Comparison of ENCODE assay signal across 14 cellular contexts in genomic region chr11:92693146-92693545, GRCh38.
"Had no signal": no experiment of that assay in that cellular context is flagged by ENCODE, and none has a peak within 500 bp of the region (broad histone marks: within the 10 kb centered on the region; RNA-seq: fewer than 3 reads in every experiment).

No MANE protein-coding gene starts in this region.

- H3K36me3 ChIP-seq: lower lobe of right lung, thoracic aorta had no signal

- ATAC-seq: activated CD4-positive, CD25-positive, alpha-beta regulatory T cell treated with anti-CD3 and anti-CD28 coated beads, Interleukin-2, amount 50 U/mL, for 24 hours; left colon; lower lobe of right lung; sciatic nerve had no signal

- H3K27ac ChIP-seq: lower lobe of right lung, thoracic aorta had no signal

- H3K9me3 Mint-ChIP-seq: activated naive CD8-positive, alpha-beta T cell treated with anti-CD3 and anti-CD28 coated beads for 36 hours; activated T-helper 1 cell treated with anti-CD3 and anti-CD28 coated beads, Interleukin-12 subunit alpha, Interleukin-12 subunit beta, Interleukin-2, Interleukin-4 antibody, amounts not matched to agents 30 ng/mL and 10 ng/mL and 1 ng/mL, durations not matched to agents 14 hours and 24 hours and 36 hours; endodermal cell; neural crest cell had no signal

- H3K4me3 Mint-ChIP-seq: activated naive CD8-positive, alpha-beta T cell treated with anti-CD3 and anti-CD28 coated beads for 36 hours; activated T-helper 1 cell treated with anti-CD3 and anti-CD28 coated beads, Interleukin-12 subunit alpha, Interleukin-12 subunit beta, Interleukin-2, Interleukin-4 antibody, amounts not matched to agents 30 ng/mL and 10 ng/mL and 1 ng/mL, durations not matched to agents 14 hours and 24 hours and 36 hours; endodermal cell; neural crest cell had no signal

- H3K4me1 Mint-ChIP-seq: activated naive CD8-positive, alpha-beta T cell treated with anti-CD3 and anti-CD28 coated beads for 36 hours had no signal

- H3K9me3 ChIP-seq: lower lobe of right lung, thoracic aorta had no signal

- H3K4me1 ChIP-seq: lower lobe of right lung had no signal

- H3K27ac Mint-ChIP-seq: activated naive CD8-positive, alpha-beta T cell treated with anti-CD3 and anti-CD28 coated beads for 36 hours; activated T-helper 1 cell treated with anti-CD3 and anti-CD28 coated beads, Interleukin-12 subunit alpha, Interleukin-12 subunit beta, Interleukin-2, Interleukin-4 antibody, amounts not matched to agents 30 ng/mL and 10 ng/mL and 1 ng/mL, durations not matched to agents 14 hours and 24 hours and 36 hours; endodermal cell had no signal

- H3K36me3 Mint-ChIP-seq: activated naive CD8-positive, alpha-beta T cell treated with anti-CD3 and anti-CD28 coated beads for 36 hours had no signal

- DNase-seq: activated naive CD8-positive, alpha-beta T cell treated with anti-CD3 and anti-CD28 coated beads for 36 hours; amygdala; endodermal cell; erythroblast; left colon; lower lobe of right lung; midbrain; stimulated activated CD4-positive, alpha-beta T cell treated with anti-CD3 and anti-CD28 coated beads, Interleukin-1b, Interleukin-23, amount 100 ng/mL, for 48 hours; T1000 had no signal

- H3K4me3 ChIP-seq: lower lobe of right lung, thoracic aorta had no signal

- H3K27me3 Mint-ChIP-seq: activated naive CD8-positive, alpha-beta T cell treated with anti-CD3 and anti-CD28 coated beads for 36 hours had no signal
